In the genomic region with DNA sequence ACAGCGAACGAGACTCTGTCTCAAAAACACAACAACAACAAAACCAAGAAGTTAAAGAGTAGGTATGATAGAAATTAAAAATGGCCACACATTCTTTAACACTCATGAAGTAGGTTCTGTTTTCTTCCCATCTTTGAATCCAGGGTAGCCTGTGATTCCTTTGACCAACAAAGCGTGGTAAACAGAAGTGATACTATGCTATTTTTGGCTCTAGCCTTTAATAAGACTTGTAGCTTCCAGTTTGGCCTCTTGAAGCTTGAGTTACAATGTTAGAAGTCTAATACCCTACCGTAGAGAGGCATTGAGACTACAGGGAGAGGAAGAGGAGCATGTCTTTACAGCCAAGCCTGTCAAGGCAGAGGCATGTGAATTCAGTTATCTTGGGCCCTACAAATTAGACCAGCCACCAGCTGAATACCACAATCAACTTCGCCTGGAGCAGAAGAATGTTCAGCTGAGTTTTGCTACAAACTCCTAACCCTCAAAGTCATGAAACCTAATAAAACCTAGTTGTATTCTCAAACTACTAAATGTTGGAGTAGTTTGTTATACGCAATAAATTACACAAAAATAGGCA, we compare ENCODE assay signal across 2 cellular contexts.
TF ChIP-seq lines count a peak whose summit lies in the region.

No MANE protein-coding gene starts in this region.

TF ChIP-seq in SK-N-SH, 30 proteins besides CTCF, POLR2A, EP300 and RAD21:
- no peak for TF ChIP-seq ZBTB33 (IDR thresholded peaks at IDR 0.05; ENCODE audit: borderline replicate concordance, low read depth)
- TF ChIP-seq FOXJ3 (CRISPR knock-in tag; IDR thresholded peaks at IDR 0.05), result no peak

TF ChIP-seq in SK-N-SH treated with all-trans-retinoic acid at 6 μM for 48 hours, 23 proteins besides CTCF, POLR2A, EP300 and RAD21 (continued from another document):
- no peak for TF ChIP-seq TSHZ2 (CRISPR knock-in tag; IDR thresholded peaks at IDR 0.05)
- TF ChIP-seq, protein P1, sequence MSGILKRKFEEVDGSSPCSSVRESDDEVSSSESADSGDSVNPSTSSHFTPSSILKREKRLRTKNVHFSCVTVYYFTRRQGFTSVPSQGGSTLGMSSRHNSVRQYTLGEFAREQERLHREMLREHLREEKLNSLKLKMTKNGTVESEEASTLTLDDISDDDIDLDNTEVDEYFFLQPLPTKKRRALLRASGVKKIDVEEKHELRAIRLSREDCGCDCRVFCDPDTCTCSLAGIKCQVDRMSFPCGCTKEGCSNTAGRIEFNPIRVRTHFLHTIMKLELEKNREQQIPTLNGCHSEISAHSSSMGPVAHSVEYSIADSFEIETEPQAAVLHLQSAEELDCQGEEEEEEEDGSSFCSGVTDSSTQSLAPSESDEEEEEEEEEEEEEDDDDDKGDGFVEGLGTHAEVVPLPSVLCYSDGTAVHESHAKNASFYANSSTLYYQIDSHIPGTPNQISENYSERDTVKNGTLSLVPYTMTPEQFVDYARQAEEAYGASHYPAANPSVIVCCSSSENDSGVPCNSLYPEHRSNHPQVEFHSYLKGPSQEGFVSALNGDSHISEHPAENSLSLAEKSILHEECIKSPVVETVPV (CRISPR knock-in tag; IDR thresholded peaks at IDR 0.05), result no peak
- TF ChIP-seq ZFP3 (CRISPR knock-in tag; IDR thresholded peaks at IDR 0.05), result no peak
- no peak for TF ChIP-seq OSR1 (CRISPR knock-in tag; IDR thresholded peaks at IDR 0.05)
- no peak for TF ChIP-seq ZNF8 (CRISPR knock-in tag; IDR thresholded peaks at IDR 0.05)
